11 cellular contexts compared by ENCODE assay signal in the genomic region with DNA sequence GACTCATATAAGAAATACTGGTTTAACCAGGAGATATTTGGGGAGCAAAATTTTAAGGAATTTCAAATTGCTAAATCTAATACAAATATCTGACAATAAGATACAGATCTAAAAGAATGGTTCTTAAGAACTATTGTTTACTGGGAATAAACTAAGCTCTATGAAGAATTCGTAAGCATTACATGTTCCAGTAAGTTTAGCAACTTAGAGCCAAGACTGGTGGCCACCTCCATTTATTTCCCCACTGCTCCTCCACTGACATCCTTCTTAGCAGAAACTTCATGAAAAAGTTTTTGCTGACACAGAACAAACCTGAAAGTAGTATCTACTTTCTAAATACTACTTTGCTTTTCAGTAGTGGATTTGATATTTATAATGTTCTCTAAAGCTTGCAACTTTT.
A peak's percentile ranks its signal among the peaks of the same experiment; 100 is the strongest.
DNase-seq lines count a peak whose midpoint lies in the region; ATAC-seq lines count a peak whose summit lies in the region.
"Had no signal": no experiment of that assay in that cellular context is flagged by ENCODE, and none has a peak within 500 bp of the region (broad histone marks: within the 10 kb centered on the region; RNA-seq: fewer than 3 reads in every experiment).

No MANE protein-coding gene starts in this region.

- POLR2A ChIA-PET in activated CD4-positive, alpha-beta memory T cell treated with anti-CD3 and anti-CD28 coated beads for 36 hours (lab: Charles Lee), result no interaction called here

- peak overlapping the region; percentile 48 for H3K4me3 ChIP-seq in adipocyte (ENCODE audit: low read length)

- no peaks in the 10 kb centered on the region for H3K9me3 ChIP-seq in adipocyte (ENCODE audit: control insufficient read depth, low read length)

- H3K27ac Mint-ChIP-seq in stimulated activated naive CD8-positive, alpha-beta T cell treated with anti-CD3 and anti-CD28 coated beads, Interleukin-15, amount 100 ng/mL, for 72 hours, result no peak overlapping the region
- H3K27ac Mint-ChIP-seq in activated CD4-positive, alpha-beta memory T cell treated with anti-CD3 and anti-CD28 coated beads for 36 hours, result no peak overlapping the region

- peak; percentile 69 for ATAC-seq in stimulated activated naive CD8-positive, alpha-beta T cell treated with anti-CD3 and anti-CD28 coated beads, Interleukin-15, amount 100 ng/mL, for 72 hours
- ATAC-seq in stimulated activated naive CD8-positive, alpha-beta T cell treated with anti-CD3 and anti-CD28 coated beads, Interleukin-15, Interleukin-2, amounts not matched to agents 100 U/mL and 50 U/mL, for 24 hours, result no peak
- ATAC-seq in HG02885 (IDR thresholded peaks at IDR 0.05; ENCODE audit: poor library complexity, unreplicated experiment), result peak; percentile 79

- H3K36me3 ChIP-seq in adipocyte (ENCODE audit: control insufficient read depth, insufficient read depth, low read length, severe bottlenecking), result peaks cover 26% of the 10 kb centered on the region

- in situ Hi-C loops in G401 (cut with HindIII; ENCODE audit: low sequenced_read_pairs), result no loop called here

- H3K9me3 Mint-ChIP-seq in stimulated activated naive CD8-positive, alpha-beta T cell treated with anti-CD3 and anti-CD28 coated beads, Interleukin-15, amount 100 ng/mL, for 72 hours, result no peaks in the 10 kb centered on the region
- H3K9me3 Mint-ChIP-seq in activated CD4-positive, alpha-beta memory T cell treated with anti-CD3 and anti-CD28 coated beads for 36 hours, result peaks cover 3% of the 10 kb centered on the region

- DNase-seq in stimulated activated naive CD8-positive, alpha-beta T cell treated with anti-CD3 and anti-CD28 coated beads, Interleukin-15, amount 100 ng/mL, for 72 hours, result no peak
- DNase-seq in stimulated activated naive CD8-positive, alpha-beta T cell treated with anti-CD3 and anti-CD28 coated beads, Interleukin-15, Interleukin-2, amounts not matched to agents 100 U/mL and 50 U/mL, for 24 hours, result no peak
- DNase-seq in adipocyte (ENCODE audit: low read depth) (peak; percentile 46), G401 (ENCODE audit: low spot score) (no peak), A172 (ENCODE audit: low spot score) (no peak), cardiac septum (ENCODE audit: low spot score) (no peak)
- no peak for DNase-seq in activated CD4-positive, alpha-beta memory T cell treated with anti-CD3 and anti-CD28 coated beads for 36 hours
- DNase-seq: activated T-cell treated with anti-CD3 and anti-CD28 coated beads, Interleukin-2, amount 50 U/mL, for 48 hours; AML-193; NCI-H1436 had no signal

- H3K27me3 ChIP-seq in adipocyte (replicated peaks; ENCODE audit: control insufficient read depth, insufficient read depth, low read length), result no peaks in the 10 kb centered on the region

- peak overlapping the region; percentile 66 for H3K9ac ChIP-seq in adipocyte (ENCODE audit: low read length)

- H3K27me3 Mint-ChIP-seq in stimulated activated naive CD8-positive, alpha-beta T cell treated with anti-CD3 and anti-CD28 coated beads, Interleukin-15, amount 100 ng/mL, for 72 hours, result no peaks in the 10 kb centered on the region
- H3K27me3 Mint-ChIP-seq in activated CD4-positive, alpha-beta memory T cell treated with anti-CD3 and anti-CD28 coated beads for 36 hours, result no peaks in the 10 kb centered on the region

- no peak overlapping the region for H3K4me3 Mint-ChIP-seq in stimulated activated naive CD8-positive, alpha-beta T cell treated with anti-CD3 and anti-CD28 coated beads, Interleukin-15, amount 100 ng/mL, for 72 hours
- no peak overlapping the region for H3K4me3 Mint-ChIP-seq in activated CD4-positive, alpha-beta memory T cell treated with anti-CD3 and anti-CD28 coated beads for 36 hours

- peaks cover 38% of the 10 kb centered on the region for H3K4me1 ChIP-seq in adipocyte (ENCODE audit: control insufficient read depth, insufficient read depth, low read length)

- H3K4me1 Mint-ChIP-seq in stimulated activated naive CD8-positive, alpha-beta T cell treated with anti-CD3 and anti-CD28 coated beads, Interleukin-15, amount 100 ng/mL, for 72 hours, result peaks cover 17% of the 10 kb centered on the region
- H3K4me1 Mint-ChIP-seq in activated CD4-positive, alpha-beta memory T cell treated with anti-CD3 and anti-CD28 coated beads for 36 hours (ENCODE audit: low read depth), result peaks cover 11% of the 10 kb centered on the region

- H3K36me3 Mint-ChIP-seq in activated CD4-positive, alpha-beta memory T cell treated with anti-CD3 and anti-CD28 coated beads for 36 hours, result peaks cover 14% of the 10 kb centered on the region

- CTCF ChIA-PET in activated CD4-positive, alpha-beta memory T cell treated with anti-CD3 and anti-CD28 coated beads for 36 hours (lab: Charles Lee), result interaction anchor here (0.7 kb wide), 1 partner anchor 28 kb away, joined by 3 read pairs; no protein-coding TSS in a partner anchor

- intact Hi-C loops in activated CD4-positive, alpha-beta memory T cell treated with anti-CD3 and anti-CD28 coated beads for 36 hours (cut with micrococcal nuclease), result no loop called here
- intact Hi-C loops in cardiac septum (cut with DNase I), result no loop called here
